Comparison of ENCODE assay signal across 1 cellular context in the genomic region with DNA sequence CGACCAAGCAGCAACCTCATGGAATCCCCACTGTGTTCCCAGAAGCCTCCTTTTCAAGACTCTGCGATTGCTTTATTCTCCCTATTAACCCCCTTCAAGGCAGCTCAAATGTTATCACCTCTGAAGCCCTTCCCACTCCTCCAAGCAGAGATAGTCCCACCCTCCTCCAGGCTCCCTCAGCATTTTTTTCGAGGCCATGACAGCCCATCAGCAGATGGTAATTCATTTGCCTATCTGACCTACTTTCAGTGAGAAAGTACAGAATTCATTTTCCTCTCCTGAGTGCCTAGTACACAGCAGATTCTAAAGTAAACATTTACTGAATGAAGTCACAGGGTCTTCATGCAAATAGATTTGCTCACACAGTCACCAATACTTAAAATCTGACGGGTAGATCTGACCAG.
TF ChIP-seq lines count a peak whose summit lies in the region.

No MANE protein-coding gene starts in this region.

TF ChIP-seq in endothelial cell of umbilical vein, 7 proteins besides CTCF, POLR2A, EP300 and RAD21 (continued from another document):
- TF ChIP-seq MYC (IDR thresholded peaks at IDR 0.05; ENCODE audit: low read depth, low read length), result no peak
